In genomic region chr3:61822588-61822987, GRCh38 we compare ENCODE assay signal across 18 cellular contexts.
DNase-seq lines count a peak whose midpoint lies in the region; ATAC-seq and TF ChIP-seq lines count a peak whose summit lies in the region.
"Had no signal": no experiment of that assay in that cellular context is flagged by ENCODE, and none has a peak within 500 bp of the region (broad histone marks: within the 10 kb centered on the region; RNA-seq: fewer than 3 reads in every experiment).

No MANE protein-coding gene starts in this region.

- peaks cover 15% of the 10 kb centered on the region for H3K9me3 Mint-ChIP-seq in nephron progenitor cell
- H3K9me3 Mint-ChIP-seq: GM23338 had no signal

- H3K9me3 ChIP-seq in ascending aorta, result no peaks in the 10 kb centered on the region
- no peaks in the 10 kb centered on the region for H3K9me3 ChIP-seq in suprapubic skin
- H3K9me3 ChIP-seq: A549 had no signal

- peaks cover 20% of the 10 kb centered on the region for H3K4me1 Mint-ChIP-seq in nephron progenitor cell

- intact Hi-C loops in ascending aorta (cut with DNase I), result loop anchor here (5.0 kb wide), 1 partner anchor 260 kb away; the partner anchor contains the start of gene PTPRG

- no peak for TF ChIP-seq POLR2A in suprapubic skin (IDR thresholded peaks at IDR 0.05)

- ATAC-seq in HG03108 (IDR thresholded peaks at IDR 0.05; ENCODE audit: unreplicated experiment), result no peak
- no peak for ATAC-seq in GM19023 (IDR thresholded peaks at IDR 0.05; ENCODE audit: unreplicated experiment)
- ATAC-seq: A549, GM23338 had no signal

- no peaks in the 10 kb centered on the region for H3K27me3 Mint-ChIP-seq in nephron progenitor cell (ENCODE audit: low read depth, poor library complexity)

- H3K27me3 ChIP-seq in ACC112 (ENCODE audit: insufficient read depth, low read length) (no peaks in the 10 kb centered on the region), ascending aorta (no peaks in the 10 kb centered on the region), suprapubic skin (no peaks in the 10 kb centered on the region)

- TF ChIP-seq EP300 in suprapubic skin (IDR thresholded peaks at IDR 0.05), result no peak

- no peak for DNase-seq in ascending aorta (ENCODE audit: low spot score in 2 of 2)
- DNase-seq in nephron progenitor cell, result no peak
- no peak for DNase-seq in suprapubic skin (ENCODE audit: low spot score in 2 of 2)
- no peak for DNase-seq in pons (ENCODE audit: low spot score)
- DNase-seq: Calu3; CD4-positive, alpha-beta T cell; DMS79; MV-4-11; NCI-H1417 treated with DMSO at 0.1 percent for 48 hours; NCI-H2081; NCI-H2227 treated with DMSO at 0.1 percent for 48 hours; NCI-H524 treated with DMSO at 0.1 percent for 48 hours had no signal

- no peak overlapping the region for H2AFZ ChIP-seq in ACC112 (ENCODE audit: low read length, unreplicated experiment)
- H2AFZ ChIP-seq: GM23338 had no signal

- H3K36me3 ChIP-seq in ACC112 (ENCODE audit: insufficient read depth, low read length) (no peaks in the 10 kb centered on the region), ascending aorta (no peaks in the 10 kb centered on the region), suprapubic skin (no peaks in the 10 kb centered on the region)

- H3K27ac Mint-ChIP-seq in nephron progenitor cell, result peak overlapping the region; percentile 89
- H3K27ac Mint-ChIP-seq: CD4-positive, alpha-beta T cell; GM23338; IgD-negative memory B cell had no signal

- peaks cover 43% of the 10 kb centered on the region for H3K36me3 Mint-ChIP-seq in nephron progenitor cell (ENCODE audit: low read depth)
- H3K36me3 Mint-ChIP-seq: IgD-negative memory B cell had no signal

- H3K27ac ChIP-seq in ACC112 (ENCODE audit: low read depth, low read length), result peak overlapping the region; percentile 53; the same call in 1 of the 2 replicates
- peak overlapping the region; percentile 76 to 80 for H3K27ac ChIP-seq in ascending aorta
- peak overlapping the region; percentile 35 for H3K27ac ChIP-seq in suprapubic skin
- H3K27ac ChIP-seq: A549 had no signal

- H3K79me2 ChIP-seq in ACC112 (ENCODE audit: control insufficient read depth, insufficient read depth, low read length, unreplicated experiment), result peaks cover 5% of the 10 kb centered on the region

- TF ChIP-seq CTCF in ascending aorta (IDR thresholded peaks at IDR 0.05) (no peak), nephron progenitor cell (IDR thresholded peaks at IDR 0.05) (no peak), suprapubic skin (IDR thresholded peaks at IDR 0.05) (no peak)

- no peak overlapping the region for H3K4me3 Mint-ChIP-seq in nephron progenitor cell
- H3K4me3 Mint-ChIP-seq: CD4-positive, alpha-beta T cell; GM23338; IgD-negative memory B cell had no signal

- WGBS in suprapubic skin, result 93% methylated on average over 2 of the region's 2 CpGs

- H3K4me1 ChIP-seq in ACC112 (ENCODE audit: control insufficient read depth, insufficient read depth, low read length, unreplicated experiment) (peaks cover 31% of the 10 kb centered on the region), ascending aorta (peaks cover 5 to 29% of the 10 kb centered on the region in 2 donors), suprapubic skin (no peaks in the 10 kb centered on the region)
- H3K4me1 ChIP-seq: A549 had no signal

- H3K4me3 ChIP-seq in ACC112 (ENCODE audit: low read depth, low read length), result no peak overlapping the region; the same call in 1 of the 2 replicates
- peak overlapping the region in 1 of 2 donors; percentile 35 for H3K4me3 ChIP-seq in ascending aorta
- no peak overlapping the region for H3K4me3 ChIP-seq in suprapubic skin
- H3K4me3 ChIP-seq: A549, GM23338 had no signal
